ENCODE assay signal across 8 cellular contexts in genomic region chr3:72176537-72177041, GRCh38.
DNase-seq lines count a peak whose midpoint lies in the region; ATAC-seq and TF ChIP-seq lines count a peak whose summit lies in the region.

No MANE protein-coding gene starts in this region.

- peak; percentile 89 for ATAC-seq in HG03060 (IDR thresholded peaks at IDR 0.05; ENCODE audit: low read depth, unreplicated experiment)
- ATAC-seq in activated naive CD4-positive, alpha-beta T cell treated with anti-CD3 and anti-CD28 coated beads, Interleukin-2, amount 50 U/mL, for 72 hours: no peak

- 89% methylated on average over 8 of the region's 8 CpGs for WGBS in smooth muscle cell (ENCODE audit: low lambda C conversion rate)
- WGBS in testis, 2 donors: 80 to 90% methylated on average over 7 to 8 of the region's 8 CpGs

- no peaks in the 10 kb centered on the region for H4K20me1 ChIP-seq in smooth muscle cell (ENCODE audit: low read depth)

- DNase-seq in GM19238 (ENCODE audit: insufficient read length, low spot score): peak; percentile 49
- DNase-seq in WERI-Rb-1: no peak
- no peak for DNase-seq in smooth muscle cell (lab: John Stamatoyannopoulos, UW; ENCODE audit: unreplicated experiment)
- no peak for DNase-seq in activated naive CD4-positive, alpha-beta T cell treated with anti-CD3 and anti-CD28 coated beads, Interleukin-2, amount 50 U/mL, for 72 hours (ENCODE audit: low spot score in 2 of 2)
- DNase-seq in stimulated activated CD4-positive, alpha-beta T cell treated with anti-CD3 and anti-CD28 coated beads, Interleukin-2, amount 100 ng/mL, for 24 hours: no peak
- DNase-seq in NCI-H2171 (lab: John Stamatoyannopoulos, UW): no peak
- no peak for DNase-seq in testis

- TF ChIP-seq POLR2A in testis (IDR thresholded peaks at IDR 0.05): no peak

- H3K27me3 ChIP-seq in WERI-Rb-1 (ENCODE audit: insufficient read depth, low read depth, severe bottlenecking): no peaks in the 10 kb centered on the region
- no peaks in the 10 kb centered on the region for H3K27me3 ChIP-seq in smooth muscle cell (ENCODE audit: low read depth)
- no peaks in the 10 kb centered on the region for H3K27me3 ChIP-seq in testis

- H2AFZ ChIP-seq in smooth muscle cell (ENCODE audit: low read depth): peak overlapping the region; percentile 12

- H3K9me3 Mint-ChIP-seq in activated naive CD4-positive, alpha-beta T cell treated with anti-CD3 and anti-CD28 coated beads, Interleukin-2, amount 50 U/mL, for 72 hours: peaks cover 4 to 7% of the 10 kb centered on the region in 2 donors

- intact Hi-C loops in testis (cut with DNase I; ENCODE audit: low total_unique reads): no loop called here

- H3K36me3 Mint-ChIP-seq in activated naive CD4-positive, alpha-beta T cell treated with anti-CD3 and anti-CD28 coated beads, Interleukin-2, amount 50 U/mL, for 72 hours: peaks cover 0 to 13% of the 10 kb centered on the region in 2 donors

- no peaks in the 10 kb centered on the region for H3K79me2 ChIP-seq in smooth muscle cell (ENCODE audit: low read depth)

- H3K27ac ChIP-seq in WERI-Rb-1 (0 out of 2 replicates have a peak overlapping the region, but pooled peaks have one; percentile 17), smooth muscle cell (ENCODE audit: low read depth) (peak overlapping the region; percentile 47), testis (peak overlapping the region in 1 of 2 donors; percentile 46)

- H3F3A ChIP-seq in smooth muscle cell (ENCODE audit: low read depth): no peaks in the 10 kb centered on the region

- no peak overlapping the region for H3K27ac Mint-ChIP-seq in activated naive CD4-positive, alpha-beta T cell treated with anti-CD3 and anti-CD28 coated beads, Interleukin-2, amount 50 U/mL, for 72 hours

- no peaks in the 10 kb centered on the region for H3K4me1 ChIP-seq in smooth muscle cell (ENCODE audit: low read depth)
- peaks cover 31% of the 10 kb centered on the region for H3K4me1 ChIP-seq in testis

- TF ChIP-seq CTCF in WERI-Rb-1 (IDR thresholded peaks at IDR 0.05; ENCODE audit: low read depth, low read length): no peak
- no peak for TF ChIP-seq CTCF in smooth muscle cell (IDR thresholded peaks at IDR 0.05; ENCODE audit: borderline replicate concordance, insufficient read depth, poor library complexity, severe bottlenecking)
- TF ChIP-seq CTCF in testis (IDR thresholded peaks at IDR 0.05): no peak

- H3K4me3 ChIP-seq in WERI-Rb-1 (ENCODE audit: low read depth, low read length) (no peak overlapping the region), smooth muscle cell (no peak overlapping the region), testis (no peak overlapping the region)

- peak overlapping the region; percentile 4 for H3K4me2 ChIP-seq in smooth muscle cell

- peaks cover 10% of the 10 kb centered on the region for H3K9me3 ChIP-seq in WERI-Rb-1 (ENCODE audit: severe bottlenecking)
- no peaks in the 10 kb centered on the region for H3K9me3 ChIP-seq in smooth muscle cell (replicated peaks; ENCODE audit: low read depth)
- H3K9me3 ChIP-seq in testis: no peaks in the 10 kb centered on the region

- H3K36me3 ChIP-seq in WERI-Rb-1: no peaks in the 10 kb centered on the region
- H3K36me3 ChIP-seq in smooth muscle cell (ENCODE audit: low read depth): no peaks in the 10 kb centered on the region
- H3K36me3 ChIP-seq in testis (ENCODE audit: low read depth, missing control alignments): no peaks in the 10 kb centered on the region

- no peak overlapping the region for H3K9ac ChIP-seq in smooth muscle cell (ENCODE audit: low read depth)
